ENCODE assay signal across 2 cellular contexts in the genomic region with DNA sequence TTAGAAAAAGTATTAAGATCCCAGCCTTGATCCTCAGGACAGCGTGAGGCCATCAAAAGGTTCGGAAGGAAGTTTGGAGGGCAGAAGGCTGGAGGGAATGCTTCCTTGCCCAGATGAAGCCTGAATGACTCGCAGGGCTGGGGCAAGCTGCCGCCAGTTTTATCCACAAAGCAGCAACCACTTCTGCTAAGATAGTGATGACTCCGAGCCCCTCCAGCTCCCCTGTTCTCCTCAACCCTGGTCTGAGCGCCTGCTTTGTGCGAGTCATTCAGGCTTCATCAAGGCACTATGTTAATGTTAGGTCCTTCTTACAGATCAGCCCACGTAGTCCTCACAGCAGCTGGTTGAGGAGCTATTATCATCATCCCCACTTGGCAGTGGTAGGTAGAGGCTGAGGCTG.
TF ChIP-seq lines count a peak whose summit lies in the region.

No MANE protein-coding gene starts in this region.

TF ChIP-seq in GM23338, 12 proteins besides CTCF, POLR2A, EP300 and RAD21:
- TF ChIP-seq, protein P1, sequence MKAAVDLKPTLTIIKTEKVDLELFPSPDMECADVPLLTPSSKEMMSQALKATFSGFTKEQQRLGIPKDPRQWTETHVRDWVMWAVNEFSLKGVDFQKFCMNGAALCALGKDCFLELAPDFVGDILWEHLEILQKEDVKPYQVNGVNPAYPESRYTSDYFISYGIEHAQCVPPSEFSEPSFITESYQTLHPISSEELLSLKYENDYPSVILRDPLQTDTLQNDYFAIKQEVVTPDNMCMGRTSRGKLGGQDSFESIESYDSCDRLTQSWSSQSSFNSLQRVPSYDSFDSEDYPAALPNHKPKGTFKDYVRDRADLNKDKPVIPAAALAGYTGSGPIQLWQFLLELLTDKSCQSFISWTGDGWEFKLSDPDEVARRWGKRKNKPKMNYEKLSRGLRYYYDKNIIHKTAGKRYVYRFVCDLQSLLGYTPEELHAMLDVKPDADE (IDR thresholded peaks at IDR 0.05): no peak
- TF ChIP-seq STAT1 (IDR thresholded peaks at IDR 0.05; ENCODE audit: unreplicated experiment): no peak
- TF ChIP-seq NANOG (IDR thresholded peaks at IDR 0.05; ENCODE audit: borderline replicate concordance): no peak
- no peak for TF ChIP-seq POLR2AphosphoS5 (IDR thresholded peaks at IDR 0.05; ENCODE audit: low read depth)
- no peak for TF ChIP-seq CREB1 (CRISPR knock-in tag; IDR thresholded peaks at IDR 0.05; ENCODE audit: low read depth)
- no peak for TF ChIP-seq ZNF114 (CRISPR knock-in tag; IDR thresholded peaks at IDR 0.05)
- TF ChIP-seq, protein P2, sequence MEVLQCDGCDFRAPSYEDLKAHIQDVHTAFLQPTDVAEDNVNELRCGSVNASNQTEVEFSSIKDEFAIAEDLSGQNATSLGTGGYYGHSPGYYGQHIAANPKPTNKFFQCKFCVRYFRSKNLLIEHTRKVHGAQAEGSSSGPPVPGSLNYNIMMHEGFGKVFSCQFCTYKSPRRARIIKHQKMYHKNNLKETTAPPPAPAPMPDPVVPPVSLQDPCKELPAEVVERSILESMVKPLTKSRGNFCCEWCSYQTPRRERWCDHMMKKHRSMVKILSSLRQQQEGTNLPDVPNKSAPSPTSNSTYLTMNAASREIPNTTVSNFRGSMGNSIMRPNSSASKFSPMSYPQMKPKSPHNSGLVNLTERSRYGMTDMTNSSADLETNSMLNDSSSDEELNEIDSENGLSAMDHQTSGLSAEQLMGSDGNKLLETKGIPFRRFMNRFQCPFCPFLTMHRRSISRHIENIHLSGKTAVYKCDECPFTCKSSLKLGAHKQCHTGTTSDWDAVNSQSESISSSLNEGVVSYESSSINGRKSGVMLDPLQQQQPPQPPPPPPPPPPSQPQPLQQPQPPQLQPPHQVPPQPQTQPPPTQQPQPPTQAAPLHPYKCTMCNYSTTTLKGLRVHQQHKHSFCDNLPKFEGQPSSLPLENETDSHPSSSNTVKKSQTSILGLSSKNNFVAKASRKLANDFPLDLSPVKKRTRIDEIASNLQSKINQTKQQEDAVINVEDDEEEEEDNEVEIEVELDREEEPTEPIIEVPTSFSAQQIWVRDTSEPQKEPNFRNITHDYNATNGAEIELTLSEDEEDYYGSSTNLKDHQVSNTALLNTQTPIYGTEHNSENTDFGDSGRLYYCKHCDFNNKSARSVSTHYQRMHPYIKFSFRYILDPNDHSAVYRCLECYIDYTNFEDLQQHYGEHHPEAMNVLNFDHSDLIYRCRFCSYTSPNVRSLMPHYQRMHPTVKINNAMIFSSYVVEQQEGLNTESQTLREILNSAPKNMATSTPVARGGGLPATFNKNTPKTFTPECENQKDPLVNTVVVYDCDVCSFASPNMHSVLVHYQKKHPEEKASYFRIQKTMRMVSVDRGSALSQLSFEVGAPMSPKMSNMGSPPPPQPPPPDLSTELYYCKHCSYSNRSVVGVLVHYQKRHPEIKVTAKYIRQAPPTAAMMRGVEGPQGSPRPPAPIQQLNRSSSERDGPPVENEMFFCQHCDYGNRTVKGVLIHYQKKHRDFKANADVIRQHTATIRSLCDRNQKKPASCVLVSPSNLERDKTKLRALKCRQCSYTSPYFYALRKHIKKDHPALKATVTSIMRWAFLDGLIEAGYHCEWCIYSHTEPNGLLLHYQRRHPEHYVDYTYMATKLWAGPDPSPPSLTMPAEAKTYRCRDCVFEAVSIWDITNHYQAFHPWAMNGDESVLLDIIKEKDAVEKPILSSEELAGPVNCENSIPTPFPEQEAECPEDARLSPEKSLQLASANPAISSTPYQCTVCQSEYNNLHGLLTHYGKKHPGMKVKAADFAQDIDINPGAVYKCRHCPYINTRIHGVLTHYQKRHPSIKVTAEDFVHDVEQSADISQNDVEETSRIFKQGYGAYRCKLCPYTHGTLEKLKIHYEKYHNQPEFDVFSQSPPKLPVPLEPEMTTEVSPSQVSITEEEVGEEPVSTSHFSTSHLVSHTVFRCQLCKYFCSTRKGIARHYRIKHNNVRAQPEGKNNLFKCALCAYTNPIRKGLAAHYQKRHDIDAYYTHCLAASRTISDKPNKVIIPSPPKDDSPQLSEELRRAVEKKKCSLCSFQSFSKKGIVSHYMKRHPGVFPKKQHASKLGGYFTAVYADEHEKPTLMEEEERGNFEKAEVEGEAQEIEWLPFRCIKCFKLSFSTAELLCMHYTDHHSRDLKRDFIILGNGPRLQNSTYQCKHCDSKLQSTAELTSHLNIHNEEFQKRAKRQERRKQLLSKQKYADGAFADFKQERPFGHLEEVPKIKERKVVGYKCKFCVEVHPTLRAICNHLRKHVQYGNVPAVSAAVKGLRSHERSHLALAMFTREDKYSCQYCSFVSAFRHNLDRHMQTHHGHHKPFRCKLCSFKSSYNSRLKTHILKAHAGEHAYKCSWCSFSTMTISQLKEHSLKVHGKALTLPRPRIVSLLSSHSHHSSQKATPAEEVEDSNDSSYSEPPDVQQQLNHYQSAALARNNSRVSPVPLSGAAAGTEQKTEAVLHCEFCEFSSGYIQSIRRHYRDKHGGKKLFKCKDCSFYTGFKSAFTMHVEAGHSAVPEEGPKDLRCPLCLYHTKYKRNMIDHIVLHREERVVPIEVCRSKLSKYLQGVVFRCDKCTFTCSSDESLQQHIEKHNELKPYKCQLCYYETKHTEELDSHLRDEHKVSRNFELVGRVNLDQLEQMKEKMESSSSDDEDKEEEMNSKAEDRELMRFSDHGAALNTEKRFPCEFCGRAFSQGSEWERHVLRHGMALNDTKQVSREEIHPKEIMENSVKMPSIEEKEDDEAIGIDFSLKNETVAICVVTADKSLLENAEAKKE (CRISPR knock-in tag; IDR thresholded peaks at IDR 0.05): no peak
- no peak for TF ChIP-seq EZH2phosphoT487 (IDR thresholded peaks at IDR 0.05; ENCODE audit: unreplicated experiment)
- TF ChIP-seq, protein P3, sequence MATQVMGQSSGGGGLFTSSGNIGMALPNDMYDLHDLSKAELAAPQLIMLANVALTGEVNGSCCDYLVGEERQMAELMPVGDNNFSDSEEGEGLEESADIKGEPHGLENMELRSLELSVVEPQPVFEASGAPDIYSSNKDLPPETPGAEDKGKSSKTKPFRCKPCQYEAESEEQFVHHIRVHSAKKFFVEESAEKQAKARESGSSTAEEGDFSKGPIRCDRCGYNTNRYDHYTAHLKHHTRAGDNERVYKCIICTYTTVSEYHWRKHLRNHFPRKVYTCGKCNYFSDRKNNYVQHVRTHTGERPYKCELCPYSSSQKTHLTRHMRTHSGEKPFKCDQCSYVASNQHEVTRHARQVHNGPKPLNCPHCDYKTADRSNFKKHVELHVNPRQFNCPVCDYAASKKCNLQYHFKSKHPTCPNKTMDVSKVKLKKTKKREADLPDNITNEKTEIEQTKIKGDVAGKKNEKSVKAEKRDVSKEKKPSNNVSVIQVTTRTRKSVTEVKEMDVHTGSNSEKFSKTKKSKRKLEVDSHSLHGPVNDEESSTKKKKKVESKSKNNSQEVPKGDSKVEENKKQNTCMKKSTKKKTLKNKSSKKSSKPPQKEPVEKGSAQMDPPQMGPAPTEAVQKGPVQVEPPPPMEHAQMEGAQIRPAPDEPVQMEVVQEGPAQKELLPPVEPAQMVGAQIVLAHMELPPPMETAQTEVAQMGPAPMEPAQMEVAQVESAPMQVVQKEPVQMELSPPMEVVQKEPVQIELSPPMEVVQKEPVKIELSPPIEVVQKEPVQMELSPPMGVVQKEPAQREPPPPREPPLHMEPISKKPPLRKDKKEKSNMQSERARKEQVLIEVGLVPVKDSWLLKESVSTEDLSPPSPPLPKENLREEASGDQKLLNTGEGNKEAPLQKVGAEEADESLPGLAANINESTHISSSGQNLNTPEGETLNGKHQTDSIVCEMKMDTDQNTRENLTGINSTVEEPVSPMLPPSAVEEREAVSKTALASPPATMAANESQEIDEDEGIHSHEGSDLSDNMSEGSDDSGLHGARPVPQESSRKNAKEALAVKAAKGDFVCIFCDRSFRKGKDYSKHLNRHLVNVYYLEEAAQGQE (IDR thresholded peaks at IDR 0.05; ENCODE audit: unreplicated experiment): no peak
TF ChIP-seq in GM23338: peak in this region for 0.

TF ChIP-seq in H1, 55 proteins besides CTCF, POLR2A, EP300 and RAD21:
- TF ChIP-seq CBX5 (IDR thresholded peaks at IDR 0.05; ENCODE audit: low read depth, low read length): no peak
- TF ChIP-seq RNF2 (IDR thresholded peaks at IDR 0.05; ENCODE audit: borderline replicate concordance, low read depth, low read length, missing control alignments, poor library complexity, severe bottlenecking): no peak
- TF ChIP-seq CREB1 (IDR thresholded peaks at IDR 0.05): no peak
- TF ChIP-seq, protein P4, sequence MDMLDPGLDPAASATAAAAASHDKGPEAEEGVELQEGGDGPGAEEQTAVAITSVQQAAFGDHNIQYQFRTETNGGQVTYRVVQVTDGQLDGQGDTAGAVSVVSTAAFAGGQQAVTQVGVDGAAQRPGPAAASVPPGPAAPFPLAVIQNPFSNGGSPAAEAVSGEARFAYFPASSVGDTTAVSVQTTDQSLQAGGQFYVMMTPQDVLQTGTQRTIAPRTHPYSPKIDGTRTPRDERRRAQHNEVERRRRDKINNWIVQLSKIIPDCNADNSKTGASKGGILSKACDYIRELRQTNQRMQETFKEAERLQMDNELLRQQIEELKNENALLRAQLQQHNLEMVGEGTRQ (IDR thresholded peaks at IDR 0.05; ENCODE audit: low read length): no peak
- TF ChIP-seq SP1 (IDR thresholded peaks at IDR 0.05; ENCODE audit: low read depth, low read length): no peak
- TF ChIP-seq NRF1 (IDR thresholded peaks at IDR 0.05; ENCODE audit: low read depth, low read length): no peak
- TF ChIP-seq NANOG (IDR thresholded peaks at IDR 0.05; ENCODE audit: insufficient read depth, low read depth, low read length, poor library complexity, severe bottlenecking): no peak
- TF ChIP-seq, protein P5, sequence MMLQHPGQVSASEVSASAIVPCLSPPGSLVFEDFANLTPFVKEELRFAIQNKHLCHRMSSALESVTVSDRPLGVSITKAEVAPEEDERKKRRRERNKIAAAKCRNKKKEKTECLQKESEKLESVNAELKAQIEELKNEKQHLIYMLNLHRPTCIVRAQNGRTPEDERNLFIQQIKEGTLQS (IDR thresholded peaks at IDR 0.05; ENCODE audit: insufficient read depth, low read depth, low read length): no peak
- no peak for TF ChIP-seq CBX8 (IDR thresholded peaks at IDR 0.05; ENCODE audit: borderline replicate concordance, low read depth, low read length)
- no peak for TF ChIP-seq TBP (IDR thresholded peaks at IDR 0.05; ENCODE audit: low read depth, low read length)
- TF ChIP-seq FOSL1 (IDR thresholded peaks at IDR 0.05; ENCODE audit: insufficient read depth, low read depth, low read length): no peak
- no peak for TF ChIP-seq KDM5A (IDR thresholded peaks at IDR 0.05; ENCODE audit: low read length)
